14 cellular contexts compared by ENCODE assay signal in genomic region chr11:131392528-131393255, GRCh38. TPM values are rescaled to one million over a fixed set of nuclear protein-coding genes. Genes with fewer than 3 reads are reported as not detected.
DNase-seq lines count a peak whose midpoint lies in the region; ATAC-seq, FAIRE-seq and TF ChIP-seq lines count a peak whose summit lies in the region.
"Had no signal": no experiment of that assay in that cellular context is flagged by ENCODE, and none has a peak within 500 bp of the region (broad histone marks: within the 10 kb centered on the region; RNA-seq: fewer than 3 reads in every experiment).

No MANE protein-coding gene starts in this region.

- RAD21 ChIA-PET in GM12878 (lab: Charles Lee; ENCODE audit: unreplicated experiment) = no interaction called here

- 9 to 17% methylated on average over 8 of the region's 8 CpGs for WGBS in GM23248 (ENCODE audit: low coverage in 1 of 2, low lambda C conversion rate in 2 of 2, missing lambda C conversion rate in 2 of 2), 2 experiments
- 5% methylated on average over 8 of the region's 8 CpGs for WGBS in GM12878 (ENCODE audit: insufficient coverage, insufficient replicate concordance, low lambda C conversion rate, missing lambda C conversion rate)
- WGBS in trophoblast cell (ENCODE audit: extremely low coverage, insufficient coverage, insufficient read length) = no CpG with 5 or more reads among the region's 8 CpGs

- H3K79me2 ChIP-seq in GM23248 (ENCODE audit: insufficient read depth) (no peaks in the 10 kb centered on the region), GM12878 (ENCODE audit: control insufficient read depth, insufficient read depth, low read length) (no peaks in the 10 kb centered on the region), trophoblast cell (ENCODE audit: control insufficient read depth, insufficient read depth, low read length, poor library complexity) (no peaks in the 10 kb centered on the region)

- H3K27ac ChIP-seq in GM23248 = no peak overlapping the region
- H3K27ac ChIP-seq in GM12878 (ENCODE audit: control insufficient read depth, insufficient read depth) = no peak overlapping the region
- H3K27ac ChIP-seq in trophoblast cell (ENCODE audit: low read depth, low read length) = no peak overlapping the region
- H3K27ac ChIP-seq: pancreas had no signal

- H3K4ac ChIP-seq in trophoblast cell (ENCODE audit: low read depth, low read length) = no peak overlapping the region

- no peaks in the 10 kb centered on the region for H3K9me2 ChIP-seq in GM23248 (ENCODE audit: insufficient read depth)

- H3K27me3 ChIP-seq in GM23248 (replicated peaks; ENCODE audit: insufficient read depth) (peaks cover 34% of the 10 kb centered on the region), GM12878 (replicated peaks in 1 of 2; ENCODE audit: control insufficient read depth in 2 of 2, insufficient read depth in 2 of 2, low read length in 1 of 2) (0 out of 4 replicates have a peak, but pooled peaks cover 0 to 1% of the 10 kb centered on the region in 2 experiments), trophoblast cell (ENCODE audit: insufficient read depth, low read length) (no peaks in the 10 kb centered on the region)
- H3K27me3 ChIP-seq: pancreas had no signal

- no peak overlapping the region for H3K14ac ChIP-seq in trophoblast cell (ENCODE audit: low read length)

- POLR2A ChIA-PET in GM12878 (lab: Charles Lee) = no interaction called here

- no peak overlapping the region for H4K8ac ChIP-seq in trophoblast cell (ENCODE audit: low read depth, low read length)

- 0 out of 2 replicates have a peak, but pooled peaks have one; percentile 8 for TF ChIP-seq RAD21 in GM12878 (IDR thresholded peaks at IDR 0.05; ENCODE audit: insufficient read depth, low read depth, low read length)

- CTCF ChIA-PET in GM12878 (lab: Yijun Ruan, JAX) = no interaction called here

- no peak overlapping the region for H3K23ac ChIP-seq in trophoblast cell (ENCODE audit: low read length)

- ATAC-seq in GM12878 = peak; percentile 50; the same call in 1 of the 3 replicates
- no peak for ATAC-seq in GM18907 (IDR thresholded peaks at IDR 0.05; ENCODE audit: unreplicated experiment)
- ATAC-seq: stimulated activated naive CD8-positive, alpha-beta T cell treated with anti-CD3 and anti-CD28 coated beads, Interleukin-15, amount 100 ng/mL, for 72 hours had no signal

- in situ Hi-C loops in GM23248 (cut with MboI) = no loop called here
- in situ Hi-C loops in GM12878 (cut with MboI) = no loop called here

- no peak overlapping the region for H2BK12ac ChIP-seq in trophoblast cell (ENCODE audit: low read length)

- SMC1A ChIA-PET in GM12878 (lab: Charles Lee; ENCODE audit: uncharacterized antibody, unreplicated experiment) = no interaction called here

- H3K4me3 ChIP-seq in GM23248 (no peak overlapping the region), GM12878 (no peak overlapping the region), trophoblast cell (ENCODE audit: low read depth, low read length) (no peak overlapping the region)
- H3K4me3 ChIP-seq: pancreas had no signal

- H3K4me2 ChIP-seq in GM23248 (ENCODE audit: unreplicated experiment) (no peak overlapping the region), GM12878 (ENCODE audit: control insufficient read depth, insufficient read depth) (no peak overlapping the region), trophoblast cell (ENCODE audit: low read length) (no peak overlapping the region)

- no peaks in the 10 kb centered on the region for H3K4me1 ChIP-seq in GM23248 (ENCODE audit: insufficient read depth)
- H3K4me1 ChIP-seq in GM12878 (ENCODE audit: control insufficient read depth, insufficient read depth, low read length) = no peaks in the 10 kb centered on the region
- H3K4me1 ChIP-seq in trophoblast cell (ENCODE audit: control insufficient read depth in 1 of 2, insufficient read depth in 2 of 2, low read length in 2 of 2) = no peaks in the 10 kb centered on the region
- H3K4me1 ChIP-seq: pancreas had no signal

- no peak overlapping the region for H4K12ac ChIP-seq in trophoblast cell (ENCODE audit: low read depth, low read length)

- H3F3A ChIP-seq in GM23248 (ENCODE audit: insufficient read depth) = no peaks in the 10 kb centered on the region

- no peak overlapping the region for H2AK5ac ChIP-seq in trophoblast cell (ENCODE audit: low read length)

- H3K9me3 ChIP-seq in GM23248 (ENCODE audit: low read depth) (no peaks in the 10 kb centered on the region), GM12878 (replicated peaks; ENCODE audit: control insufficient read depth, insufficient read depth, low read length) (no peaks in the 10 kb centered on the region), trophoblast cell (ENCODE audit: insufficient read depth, low read depth, low read length) (no peaks in the 10 kb centered on the region)
- H3K9me3 ChIP-seq: pancreas had no signal

- DNase-seq in GM23248 = peak; percentile 12
- peak; percentile 18 for DNase-seq in NCI-H460 (ENCODE audit: extremely low read depth, low read depth)
- no peak for DNase-seq in GM12878 (ENCODE audit: low read depth, low spot score)
- DNase-seq in mucosa of gallbladder (ENCODE audit: low spot score) = peak; percentile 22
- DNase-seq in DMS79 treated with DMSO at 0.1 percent for 48 hours (lab: John Stamatoyannopoulos, UW) = no peak
- no peak for DNase-seq in trophoblast cell
- no peak for DNase-seq in effector CD8-positive, alpha-beta T cell (lab: John Stamatoyannopoulos, UW)
- DNase-seq: NCI-H1092 treated with DMSO at 0.1 percent for 48 hours; pancreas; stimulated activated CD4-positive, alpha-beta T cell treated with anti-CD3 and anti-CD28 coated beads, Interleukin-4, amount 100 ng/mL, for 1 hour; stimulated activated naive CD8-positive, alpha-beta T cell treated with anti-CD3 and anti-CD28 coated beads, Interleukin-15, amount 100 ng/mL, for 72 hours; T-helper 9 cell had no signal

- H2BK5ac ChIP-seq in trophoblast cell (ENCODE audit: low read depth, low read length, poor library complexity) = no peak overlapping the region

- TF ChIP-seq POLR2A in GM12878 (IDR thresholded peaks at IDR 0.05; ENCODE audit: low read depth, low read length) = no peak

- peak in 2 of 3 experiments; percentile 2 to 25; a peak in 2 of 6 replicates for TF ChIP-seq CTCF in GM12878 (IDR thresholded peaks at IDR 0.05 in 2 of 3, conservative IDR thresholded peaks at IDR 0.05 in 1 of 3; ENCODE audit: control insufficient read depth in 2 of 3, extremely low read depth in 1 of 3, insufficient read depth in 1 of 3, low read depth in 3 of 3, low read length in 3 of 3)

- no peak overlapping the region for H3K18ac ChIP-seq in trophoblast cell (ENCODE audit: low read length)

- no peak overlapping the region for H4K91ac ChIP-seq in trophoblast cell (ENCODE audit: low read depth, low read length)

- intact Hi-C loops in GM12878 (cut with micrococcal nuclease; ENCODE audit: unreplicated experiment) = loop anchor here (5.0 kb wide), 1 partner anchor 330 kb away; no protein-coding TSS in a partner anchor

- TF ChIP-seq EP300 in GM12878 (IDR thresholded peaks at IDR 0.05; ENCODE audit: borderline replicate concordance in 1 of 2, control insufficient read depth in 1 of 2, low read depth in 2 of 2, low read length in 2 of 2) = no peak

- no peaks in the 10 kb centered on the region for H3K79me1 ChIP-seq in trophoblast cell (ENCODE audit: low read length)

- no peak for FAIRE-seq in GM12878 (lab: Jason Lieb, UNC)
- FAIRE-seq: pancreas had no signal

- H2AFZ ChIP-seq in GM23248 (no peak overlapping the region), GM12878 (ENCODE audit: control insufficient read depth, low read depth, low read length) (no peak overlapping the region), trophoblast cell (ENCODE audit: insufficient read depth, low read length, poor library complexity) (no peak overlapping the region)

- no peak overlapping the region for H3K9ac ChIP-seq in GM23248
- no peak overlapping the region for H3K9ac ChIP-seq in GM12878 (ENCODE audit: control insufficient read depth, insufficient read depth, low read length)
- no peak overlapping the region for H3K9ac ChIP-seq in trophoblast cell (ENCODE audit: low read length)

- BruUV-seq in GM12878 (replicated peaks; lab: Mats Ljungman, UMichigan) = no TSS peak

- H4K20me1 ChIP-seq in GM23248 (ENCODE audit: insufficient read depth) (no peaks in the 10 kb centered on the region), GM12878 (ENCODE audit: control insufficient read depth, insufficient read depth) (no peaks in the 10 kb centered on the region)

- H2BK120ac ChIP-seq in trophoblast cell (ENCODE audit: insufficient read depth, low read length, poor library complexity) = no peak overlapping the region

- H3K36me3 ChIP-seq in GM23248 (ENCODE audit: low read depth) = no peaks in the 10 kb centered on the region
- H3K36me3 ChIP-seq in GM12878 (ENCODE audit: control insufficient read depth in 2 of 2, insufficient read depth in 2 of 2, low read length in 1 of 2) = no peaks in the 10 kb centered on the region
- H3K36me3 ChIP-seq in trophoblast cell (ENCODE audit: control insufficient read depth in 1 of 2, insufficient read depth in 2 of 2, low read length in 2 of 2) = no peaks in the 10 kb centered on the region
- H3K36me3 ChIP-seq: pancreas had no signal

TF ChIP-seq in GM12878, 131 proteins besides CTCF, POLR2A, EP300 and RAD21:
- no peak for TF ChIP-seq IRF4 (IDR thresholded peaks at IDR 0.05; ENCODE audit: low read depth, low read length)

RNA-seq across cellular contexts. Expression of gene NTM, which starts 22.3 kb away (rescaled TPM):
- 23.1 and 25.9 TPM in 2 replicates for total RNA-seq in GM23248 (2014; rRNA removed; shearing (Covaris generic))
- polyA plus RNA-seq in GM23248 (2016; fragmentation: Nextera tagmentation; extraction: Ambion mirVana) = 48.3 and 49.0 TPM in 2 replicates
- 2.3 and 3.7 TPM in 2 replicates for total RNA-seq in NCI-H460 (2014; rRNA removed; shearing (Covaris generic))
- polyA plus RNA-seq in NCI-H460 (2014; cell fraction: nucleus; rRNA removed) = 0.26 and 0.74 TPM in 2 replicates
- not detected in 2 replicates for total RNA-seq in GM12878 (2013; cell fraction: nucleolus; rRNA removed)
- total RNA-seq in GM12878 (2014; rRNA removed) = not detected in 2 replicates
- not detected in 2 replicates for total RNA-seq in GM12878 (2014; rRNA removed; fragmentation: Illumina TruSeq; extraction: Trizol)
- not detected in 2 replicates for total RNA-seq in GM12878 (2021)
- not detected for polyA plus RNA-seq in GM12878 (2011; ENCODE audit: low read depth)
- polyA plus RNA-seq in GM12878 (2011; rRNA removed) = not detected in 2 replicates
- not detected in 2 replicates for polyA plus RNA-seq in GM12878 (2011; cell fraction: cytosol; rRNA removed)
- polyA plus RNA-seq in GM12878 (2011; cell fraction: nucleus; rRNA removed) = not detected in 2 replicates
- not detected in 2 replicates for polyA plus RNA-seq in GM12878 (2012)
- not detected in 2 replicates for polyA plus RNA-seq in GM12878 (2014; fragmentation: Illumina TruSeq; extraction: Trizol)
- polyA plus RNA-seq in GM12878 (2014; fragmentation: Nextera tagmentation; extraction: Ambion mirVana) = not detected
- not detected in 2 replicates for polyA plus RNA-seq in GM12878 (2014; rRNA removed)
- not detected for polyA plus RNA-seq in GM12878 (2016; fragmentation: Nextera tagmentation; extraction: Ambion mirVana)
- not detected in 2 replicates for polyA minus RNA-seq in GM12878 (2011; rRNA and poly(A)+ RNA removed)
- polyA minus RNA-seq in GM12878 (2011; cell fraction: cytosol; rRNA and poly(A)+ RNA removed) = not detected in 2 replicates
- polyA minus RNA-seq in GM12878 (2011; cell fraction: nucleus; rRNA and poly(A)+ RNA removed) = not detected in 2 replicates
- 11.2 TPM for total RNA-seq in mucosa of gallbladder
- polyA plus RNA-seq in trophoblast cell (2013) = 0.32 and 0.33 TPM in 2 replicates
- total RNA-seq: lung microvascular endothelial cell had no signal

Comparison
In these comparisons a context has a peak if more than half of its experiments do, and no peak if none do; other contexts are left out.
1. DNase-seq: peak in GM23248 (single experiment), NCI-H460 (single experiment) and mucosa of gallbladder (single experiment); none in GM12878 (single experiment), DMS79 treated with DMSO at 0.1 percent for 48 hours (single experiment), trophoblast cell (0 of 2) and effector CD8-positive, alpha-beta T cell (single experiment).